23 cellular contexts compared by ENCODE assay signal in the genomic region with DNA sequence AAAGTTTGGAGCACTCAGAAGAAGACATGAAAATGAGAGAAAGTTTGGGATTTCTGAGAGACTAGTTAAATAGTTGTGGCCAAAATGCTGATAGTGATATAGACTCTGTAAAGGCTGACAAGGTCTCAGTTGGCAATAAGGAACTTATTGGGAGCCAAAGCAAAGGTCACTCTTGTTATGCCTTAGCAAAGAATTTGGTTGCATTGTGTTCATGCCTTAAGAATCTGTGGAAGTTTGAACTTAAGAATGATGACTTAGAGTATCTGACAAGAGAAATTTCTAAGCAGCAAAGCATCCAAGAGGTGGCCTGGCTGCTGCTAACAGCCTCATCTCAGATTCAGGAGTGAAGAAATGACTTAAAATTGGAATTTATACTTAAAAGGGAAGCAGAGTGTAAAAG.
"Had no signal": no experiment of that assay in that cellular context is flagged by ENCODE, and none has a peak within 500 bp of the region (broad histone marks: within the 10 kb centered on the region; RNA-seq: fewer than 3 reads in every experiment).

No MANE protein-coding gene starts in this region.

- H3K36me3 Mint-ChIP-seq: stimulated activated memory B cell treated with anti-CD40 and anti-IgM and Interleukin-4, amounts not matched to agents 10 μg/mL and 1 μg/mL and 100 μg/mL, for 72 hours had no signal

- H3K4me3 ChIP-seq: esophagus muscularis mucosa, heart right ventricle, lung, neural progenitor cell, pancreas, tibial artery, upper lobe of left lung had no signal

- H3K27ac Mint-ChIP-seq: natural killer cell treated with Interleukin-12 subunit alpha and Interleukin-12 subunit beta and Interleukin-15 and Interleukin-18, amount 100 ng/mL, for 72 hours; neural progenitor cell; progenitor cell of endocrine pancreas; stimulated activated memory B cell treated with anti-CD40 and anti-IgM and Interleukin-4, amounts not matched to agents 10 μg/mL and 1 μg/mL and 100 μg/mL, for 72 hours; stimulated activated naive CD8-positive, alpha-beta T cell treated with anti-CD3 and anti-CD28 coated beads, Interleukin-15, Interleukin-2, amounts not matched to agents 100 ng/mL and 50 ng/mL, for 24 hours had no signal

- H3K36me3 ChIP-seq: esophagus muscularis mucosa, heart right ventricle, neural progenitor cell, pancreas, upper lobe of left lung had no signal

- H3K27ac ChIP-seq: esophagus muscularis mucosa, heart right ventricle, neural progenitor cell, pancreas, tibial artery, upper lobe of left lung had no signal

- H3K4me1 Mint-ChIP-seq: central memory CD8-positive, alpha-beta T cell; neural progenitor cell; stimulated activated memory B cell treated with anti-CD40 and anti-IgM and Interleukin-4, amounts not matched to agents 10 μg/mL and 1 μg/mL and 100 μg/mL, for 72 hours had no signal

- H3K9me3 ChIP-seq: esophagus muscularis mucosa, pancreas had no signal

- H3K9ac ChIP-seq: neural progenitor cell had no signal

- H3K27me3 Mint-ChIP-seq: central memory CD8-positive, alpha-beta T cell; natural killer cell treated with Interleukin-12 subunit alpha and Interleukin-12 subunit beta and Interleukin-15 and Interleukin-18, amount 100 ng/mL, for 72 hours; progenitor cell of endocrine pancreas; stimulated activated memory B cell treated with anti-CD40 and anti-IgM and Interleukin-4, amounts not matched to agents 10 μg/mL and 1 μg/mL and 100 μg/mL, for 72 hours; stimulated activated naive CD8-positive, alpha-beta T cell treated with anti-CD3 and anti-CD28 coated beads, Interleukin-15, Interleukin-2, amounts not matched to agents 100 ng/mL and 50 ng/mL, for 24 hours had no signal

- DNase-seq: effector memory CD4-positive, alpha-beta T cell; heart right ventricle; hypothalamus; islet precursor cell; left ventricle myocardium superior; mesenchymal stem cell; midbrain; occipital lobe; pancreas; right cardiac atrium; stimulated activated CD4-positive, alpha-beta T cell treated with anti-CD3 and anti-CD28 coated beads, Interleukin-4, amount 100 ng/mL, for 24 hours; tibial artery; upper lobe of left lung had no signal

- H2AFZ ChIP-seq: neural progenitor cell had no signal

- H3K4me3 Mint-ChIP-seq: central memory CD8-positive, alpha-beta T cell; natural killer cell treated with Interleukin-12 subunit alpha and Interleukin-12 subunit beta and Interleukin-15 and Interleukin-18, amount 100 ng/mL, for 72 hours; neural progenitor cell; stimulated activated memory B cell treated with anti-CD40 and anti-IgM and Interleukin-4, amounts not matched to agents 10 μg/mL and 1 μg/mL and 100 μg/mL, for 72 hours; stimulated activated naive CD8-positive, alpha-beta T cell treated with anti-CD3 and anti-CD28 coated beads, Interleukin-15, Interleukin-2, amounts not matched to agents 100 ng/mL and 50 ng/mL, for 24 hours had no signal

- H3K27me3 ChIP-seq: esophagus muscularis mucosa, heart right ventricle, neural progenitor cell, pancreas, tibial artery, upper lobe of left lung had no signal

- ATAC-seq: heart right ventricle; left ventricle myocardium superior; natural killer cell treated with Interleukin-12 subunit alpha and Interleukin-12 subunit beta and Interleukin-15 and Interleukin-18, amount 100 ng/mL, for 72 hours; pancreas; right cardiac atrium; stimulated activated memory B cell treated with anti-CD40 and anti-IgM and Interleukin-4, amounts not matched to agents 10 μg/mL and 1 μg/mL and 100 μg/mL, for 72 hours had no signal

- H3K4me2 ChIP-seq: neural progenitor cell had no signal

- FAIRE-seq: endometrium, frontal cortex, pancreas had no signal

- H3K4me1 ChIP-seq: esophagus muscularis mucosa, heart right ventricle, neural progenitor cell, pancreas, tibial artery, upper lobe of left lung had no signal
